ENCODE assay signal across 8 cellular contexts in genomic region chr3:141738636-141739363, GRCh38. TPM values are rescaled to one million over a fixed set of nuclear protein-coding genes. Genes with fewer than 3 reads are reported as not detected.
DNase-seq lines count a peak whose midpoint lies in the region; ATAC-seq and TF ChIP-seq lines count a peak whose summit lies in the region.

No MANE protein-coding gene starts in this region.

- H2AFZ ChIP-seq in hepatocyte: peak overlapping the region; percentile 50

- no peak for TF ChIP-seq CTCF in BE2C (IDR thresholded peaks at IDR 0.05; ENCODE audit: low read depth, low read length)
- no peak for TF ChIP-seq CTCF in hepatocyte (IDR thresholded peaks at IDR 0.05; ENCODE audit: poor library complexity)

- WGBS in hepatocyte (ENCODE audit: low lambda C conversion rate, missing lambda C conversion rate): under 1% methylated on average over 30 of the region's 30 CpGs

- H4K20me1 ChIP-seq in hepatocyte (ENCODE audit: insufficient read depth, poor library complexity, severe bottlenecking): peaks cover 18% of the 10 kb centered on the region

- H3K36me3 ChIP-seq in BE2C (peaks cover 3% of the 10 kb centered on the region), hepatocyte (replicated peaks; ENCODE audit: insufficient read depth, low read depth) (no peaks in the 10 kb centered on the region)

- DNase-seq in BE2C: no peak
- peak; percentile 80 for DNase-seq in NOMO-1 treated with DMSO at 0.1 percent for 48 hours (lab: John Stamatoyannopoulos, UW; ENCODE audit: unreplicated experiment)
- DNase-seq in amniotic stem cell (lab: John Stamatoyannopoulos, UW): peak; percentile 34
- peak; percentile 75 for DNase-seq in hepatocyte (ENCODE audit: low spot score)
- no peak for DNase-seq in skeletal muscle cell (ENCODE audit: low read depth)

- H3K4me3 ChIP-seq in BE2C (ENCODE audit: low read depth, low read length): peak overlapping the region; percentile 85
- H3K4me3 ChIP-seq in hepatocyte: peak overlapping the region; percentile 44
- H3K4me3 ChIP-seq in skeletal muscle cell (ENCODE audit: low read depth, low read length): peak overlapping the region; percentile 95

- peaks cover 49% of the 10 kb centered on the region for H3K79me2 ChIP-seq in hepatocyte

- peak; percentile 1 for ATAC-seq in GM18520 (IDR thresholded peaks at IDR 0.05; ENCODE audit: unreplicated experiment)
- ATAC-seq in HG03342 (IDR thresholded peaks at IDR 0.05; ENCODE audit: unreplicated experiment): peak; percentile 22
- ATAC-seq in GM21576 (IDR thresholded peaks at IDR 0.05; ENCODE audit: unreplicated experiment): no peak

- peak overlapping the region; percentile 73 for H3K4me2 ChIP-seq in hepatocyte

- peaks cover 4% of the 10 kb centered on the region; the same call in 1 of the 2 replicates for H3K4me1 ChIP-seq in BE2C
- peaks cover 32% of the 10 kb centered on the region for H3K4me1 ChIP-seq in hepatocyte (ENCODE audit: insufficient read depth)

- H3K27ac ChIP-seq in hepatocyte: peak overlapping the region; percentile 96

- H3K27me3 ChIP-seq in BE2C: no peaks in the 10 kb centered on the region
- no peaks in the 10 kb centered on the region for H3K27me3 ChIP-seq in hepatocyte

- no peaks in the 10 kb centered on the region for H3K9me2 ChIP-seq in hepatocyte (replicated peaks; ENCODE audit: insufficient read depth)

- H3K9me3 ChIP-seq in BE2C (no peaks in the 10 kb centered on the region), hepatocyte (ENCODE audit: low read depth) (no peaks in the 10 kb centered on the region)

RNA-seq across cellular contexts. Expression of gene RNF7, which starts 0.7 kb away (rescaled TPM):
- polyA plus RNA-seq in BE2C (2012; ENCODE audit: insufficient read depth, insufficient read length, low read depth): 258 TPM
- total RNA-seq in hepatocyte: 176 and 188 TPM in 2 replicates
- 212 and 222 TPM in 2 replicates for polyA plus RNA-seq in hepatocyte

RNA-seq across cellular contexts. Expression of gene GRK7, which starts 24.4 kb away (rescaled TPM):
- not detected for polyA plus RNA-seq in BE2C (2012; ENCODE audit: insufficient read depth, insufficient read length, low read depth)
- 0.07 TPM in 1 of 2 replicates, not detected in the other for total RNA-seq in hepatocyte
- polyA plus RNA-seq in hepatocyte: not detected in 2 replicates

Comparison
In these comparisons a context has a peak if more than half of its experiments do, and no peak if none do; other contexts are left out.
1. DNase-seq: peak in NOMO-1 treated with DMSO at 0.1 percent for 48 hours (single experiment), amniotic stem cell (single experiment) and hepatocyte (single experiment); none in BE2C (single experiment) and skeletal muscle cell (single experiment).
2. H3K4me3 ChIP-seq: peak in every context shown above with its lines; median percentile 95 in skeletal muscle cell; 85 in BE2C; 44 in hepatocyte.